25 cellular contexts compared by ENCODE assay signal in the genomic region with DNA sequence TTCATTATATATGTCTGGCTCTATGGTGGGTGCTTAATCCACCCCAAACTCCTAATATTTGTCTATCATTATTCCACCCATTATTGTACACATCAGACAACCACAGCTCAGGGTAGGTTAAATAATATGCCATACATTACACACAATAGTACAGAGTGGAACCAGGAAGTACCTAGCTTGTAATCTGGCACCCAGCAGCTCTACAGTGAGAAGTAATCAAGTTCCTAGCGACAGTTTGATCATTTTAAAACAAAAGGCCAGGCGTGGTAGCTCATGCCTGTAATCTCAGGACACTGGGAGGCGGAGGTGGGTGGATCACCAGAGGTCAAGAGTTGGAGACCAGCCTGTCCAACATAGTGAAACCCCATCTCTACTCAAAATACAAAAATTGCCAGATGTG.
"Had no signal": no experiment of that assay in that cellular context is flagged by ENCODE, and none has a peak within 500 bp of the region (broad histone marks: within the 10 kb centered on the region; RNA-seq: fewer than 3 reads in every experiment).

No MANE protein-coding gene starts in this region.

- H3K36me3 ChIP-seq: ascending aorta, cardiac muscle cell, SJCRH30 had no signal

- H3K27ac ChIP-seq: ascending aorta, cardiac muscle cell, SJCRH30, SK-N-MC had no signal

- H3K4me3 ChIP-seq: ascending aorta, cardiac muscle cell, K562, SJCRH30, SK-N-MC had no signal

- DNase-seq: activated CD4-positive, alpha-beta T cell treated with anti-CD3 and anti-CD28 coated beads, Interleukin-2, amount 10 ng/mL, durations not matched to agents 24 days and 14 days; activated CD4-positive, alpha-beta T cell treated with anti-CD3 and anti-CD28 coated beads, Interleukin-2, amount 50 U/mL, for 4 hours; activated CD8-positive, alpha-beta T cell treated with anti-CD3 and anti-CD28 coated beads for 36 hours; activated gamma-delta T cell; activated naive CD4-positive, alpha-beta T cell treated with Interleukin-2 at 50 U/mL for 16 hours; activated naive CD8-positive, alpha-beta T cell treated with anti-CD3 and anti-CD28 coated beads, Interleukin-2, amount 10 ng/mL, durations not matched to agents 7 days and 5 days; activated T-cell treated with anti-CD3 and anti-CD28 coated beads, Interleukin-2, amount 50 U/mL, for 24 hours; amygdala; NCI-H1092 treated with DMSO at 0.1 percent for 48 hours; NCI-H146; NCI-H187; NCI-H2029 treated with DMSO at 0.1 percent for 48 hours; NCI-H2171 treated with DMSO at 0.1 percent for 48 hours; NCI-H2227 treated with DMSO at 0.1 percent for 48 hours; NCI-H446 treated with DMSO at 0.1 percent for 48 hours; NCI-H524 treated with DMSO at 0.1 percent for 48 hours; SHP77; SJCRH30; T1000 had no signal

- FAIRE-seq: K562, TTC549 had no signal

- H3K27me3 ChIP-seq: ascending aorta, cardiac muscle cell, SJCRH30 had no signal

- H3K9me3 ChIP-seq: ascending aorta, SJCRH30 had no signal

- H3K4me1 ChIP-seq: SJCRH30 had no signal

- ATAC-seq: activated CD8-positive, alpha-beta T cell treated with anti-CD3 and anti-CD28 coated beads for 36 hours; K562; Panc1 had no signal
